Comparison of ENCODE assay signal across 1 cellular context in the genomic region with DNA sequence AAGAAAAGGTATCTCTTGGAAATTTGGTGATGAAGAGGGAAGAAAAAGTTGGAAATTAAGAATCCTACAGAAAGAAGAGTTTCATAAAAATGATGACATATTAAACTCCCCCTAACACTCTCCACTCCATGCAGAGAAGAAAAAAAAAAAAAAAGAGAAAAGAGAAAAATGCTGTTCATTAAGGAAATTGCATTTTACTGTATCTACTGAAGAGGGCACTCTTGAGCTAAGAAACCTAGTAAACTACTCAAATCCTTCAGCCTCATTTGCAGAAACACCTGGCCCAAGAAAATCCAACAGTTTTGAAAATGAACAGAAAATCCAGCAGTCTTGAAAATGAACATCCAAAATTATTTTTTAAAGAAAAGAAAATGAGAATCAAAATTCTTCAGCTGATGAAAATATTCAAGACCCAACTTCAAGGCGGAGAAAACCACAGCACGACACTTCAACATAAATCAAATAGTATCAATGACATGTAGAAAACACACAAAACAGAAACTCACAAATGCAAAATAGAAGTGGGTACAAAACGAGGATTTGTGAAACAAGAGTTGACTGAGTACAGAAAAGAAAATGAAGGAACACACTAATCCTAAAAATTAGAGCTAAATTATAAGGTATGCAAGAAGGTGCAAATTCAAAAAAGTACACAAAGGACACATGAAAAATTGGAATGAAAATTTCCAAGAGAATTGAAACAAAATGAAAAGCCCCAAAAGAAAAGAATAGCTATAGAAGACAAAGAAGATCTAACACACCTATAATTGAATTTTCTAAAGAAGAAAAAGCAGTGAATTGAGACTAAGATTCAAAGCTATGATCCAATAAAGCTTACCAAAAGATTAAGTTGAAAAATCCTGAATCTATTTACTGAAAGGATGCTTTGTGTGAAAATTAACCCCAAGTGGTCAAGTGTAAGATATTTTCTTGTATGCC.
TF ChIP-seq lines count a peak whose summit lies in the region.

No MANE protein-coding gene starts in this region.

TF ChIP-seq in GM23338, 12 proteins besides CTCF, POLR2A, EP300 and RAD21 (continued from another document):
- TF ChIP-seq, protein P1, sequence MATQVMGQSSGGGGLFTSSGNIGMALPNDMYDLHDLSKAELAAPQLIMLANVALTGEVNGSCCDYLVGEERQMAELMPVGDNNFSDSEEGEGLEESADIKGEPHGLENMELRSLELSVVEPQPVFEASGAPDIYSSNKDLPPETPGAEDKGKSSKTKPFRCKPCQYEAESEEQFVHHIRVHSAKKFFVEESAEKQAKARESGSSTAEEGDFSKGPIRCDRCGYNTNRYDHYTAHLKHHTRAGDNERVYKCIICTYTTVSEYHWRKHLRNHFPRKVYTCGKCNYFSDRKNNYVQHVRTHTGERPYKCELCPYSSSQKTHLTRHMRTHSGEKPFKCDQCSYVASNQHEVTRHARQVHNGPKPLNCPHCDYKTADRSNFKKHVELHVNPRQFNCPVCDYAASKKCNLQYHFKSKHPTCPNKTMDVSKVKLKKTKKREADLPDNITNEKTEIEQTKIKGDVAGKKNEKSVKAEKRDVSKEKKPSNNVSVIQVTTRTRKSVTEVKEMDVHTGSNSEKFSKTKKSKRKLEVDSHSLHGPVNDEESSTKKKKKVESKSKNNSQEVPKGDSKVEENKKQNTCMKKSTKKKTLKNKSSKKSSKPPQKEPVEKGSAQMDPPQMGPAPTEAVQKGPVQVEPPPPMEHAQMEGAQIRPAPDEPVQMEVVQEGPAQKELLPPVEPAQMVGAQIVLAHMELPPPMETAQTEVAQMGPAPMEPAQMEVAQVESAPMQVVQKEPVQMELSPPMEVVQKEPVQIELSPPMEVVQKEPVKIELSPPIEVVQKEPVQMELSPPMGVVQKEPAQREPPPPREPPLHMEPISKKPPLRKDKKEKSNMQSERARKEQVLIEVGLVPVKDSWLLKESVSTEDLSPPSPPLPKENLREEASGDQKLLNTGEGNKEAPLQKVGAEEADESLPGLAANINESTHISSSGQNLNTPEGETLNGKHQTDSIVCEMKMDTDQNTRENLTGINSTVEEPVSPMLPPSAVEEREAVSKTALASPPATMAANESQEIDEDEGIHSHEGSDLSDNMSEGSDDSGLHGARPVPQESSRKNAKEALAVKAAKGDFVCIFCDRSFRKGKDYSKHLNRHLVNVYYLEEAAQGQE (IDR thresholded peaks at IDR 0.05; ENCODE audit: unreplicated experiment), result no peak
- TF ChIP-seq NANOG (IDR thresholded peaks at IDR 0.05; ENCODE audit: borderline replicate concordance), result no peak
- no peak for TF ChIP-seq ZNF331 (CRISPR knock-in tag; IDR thresholded peaks at IDR 0.05; ENCODE audit: low read depth)
- TF ChIP-seq, protein P2, sequence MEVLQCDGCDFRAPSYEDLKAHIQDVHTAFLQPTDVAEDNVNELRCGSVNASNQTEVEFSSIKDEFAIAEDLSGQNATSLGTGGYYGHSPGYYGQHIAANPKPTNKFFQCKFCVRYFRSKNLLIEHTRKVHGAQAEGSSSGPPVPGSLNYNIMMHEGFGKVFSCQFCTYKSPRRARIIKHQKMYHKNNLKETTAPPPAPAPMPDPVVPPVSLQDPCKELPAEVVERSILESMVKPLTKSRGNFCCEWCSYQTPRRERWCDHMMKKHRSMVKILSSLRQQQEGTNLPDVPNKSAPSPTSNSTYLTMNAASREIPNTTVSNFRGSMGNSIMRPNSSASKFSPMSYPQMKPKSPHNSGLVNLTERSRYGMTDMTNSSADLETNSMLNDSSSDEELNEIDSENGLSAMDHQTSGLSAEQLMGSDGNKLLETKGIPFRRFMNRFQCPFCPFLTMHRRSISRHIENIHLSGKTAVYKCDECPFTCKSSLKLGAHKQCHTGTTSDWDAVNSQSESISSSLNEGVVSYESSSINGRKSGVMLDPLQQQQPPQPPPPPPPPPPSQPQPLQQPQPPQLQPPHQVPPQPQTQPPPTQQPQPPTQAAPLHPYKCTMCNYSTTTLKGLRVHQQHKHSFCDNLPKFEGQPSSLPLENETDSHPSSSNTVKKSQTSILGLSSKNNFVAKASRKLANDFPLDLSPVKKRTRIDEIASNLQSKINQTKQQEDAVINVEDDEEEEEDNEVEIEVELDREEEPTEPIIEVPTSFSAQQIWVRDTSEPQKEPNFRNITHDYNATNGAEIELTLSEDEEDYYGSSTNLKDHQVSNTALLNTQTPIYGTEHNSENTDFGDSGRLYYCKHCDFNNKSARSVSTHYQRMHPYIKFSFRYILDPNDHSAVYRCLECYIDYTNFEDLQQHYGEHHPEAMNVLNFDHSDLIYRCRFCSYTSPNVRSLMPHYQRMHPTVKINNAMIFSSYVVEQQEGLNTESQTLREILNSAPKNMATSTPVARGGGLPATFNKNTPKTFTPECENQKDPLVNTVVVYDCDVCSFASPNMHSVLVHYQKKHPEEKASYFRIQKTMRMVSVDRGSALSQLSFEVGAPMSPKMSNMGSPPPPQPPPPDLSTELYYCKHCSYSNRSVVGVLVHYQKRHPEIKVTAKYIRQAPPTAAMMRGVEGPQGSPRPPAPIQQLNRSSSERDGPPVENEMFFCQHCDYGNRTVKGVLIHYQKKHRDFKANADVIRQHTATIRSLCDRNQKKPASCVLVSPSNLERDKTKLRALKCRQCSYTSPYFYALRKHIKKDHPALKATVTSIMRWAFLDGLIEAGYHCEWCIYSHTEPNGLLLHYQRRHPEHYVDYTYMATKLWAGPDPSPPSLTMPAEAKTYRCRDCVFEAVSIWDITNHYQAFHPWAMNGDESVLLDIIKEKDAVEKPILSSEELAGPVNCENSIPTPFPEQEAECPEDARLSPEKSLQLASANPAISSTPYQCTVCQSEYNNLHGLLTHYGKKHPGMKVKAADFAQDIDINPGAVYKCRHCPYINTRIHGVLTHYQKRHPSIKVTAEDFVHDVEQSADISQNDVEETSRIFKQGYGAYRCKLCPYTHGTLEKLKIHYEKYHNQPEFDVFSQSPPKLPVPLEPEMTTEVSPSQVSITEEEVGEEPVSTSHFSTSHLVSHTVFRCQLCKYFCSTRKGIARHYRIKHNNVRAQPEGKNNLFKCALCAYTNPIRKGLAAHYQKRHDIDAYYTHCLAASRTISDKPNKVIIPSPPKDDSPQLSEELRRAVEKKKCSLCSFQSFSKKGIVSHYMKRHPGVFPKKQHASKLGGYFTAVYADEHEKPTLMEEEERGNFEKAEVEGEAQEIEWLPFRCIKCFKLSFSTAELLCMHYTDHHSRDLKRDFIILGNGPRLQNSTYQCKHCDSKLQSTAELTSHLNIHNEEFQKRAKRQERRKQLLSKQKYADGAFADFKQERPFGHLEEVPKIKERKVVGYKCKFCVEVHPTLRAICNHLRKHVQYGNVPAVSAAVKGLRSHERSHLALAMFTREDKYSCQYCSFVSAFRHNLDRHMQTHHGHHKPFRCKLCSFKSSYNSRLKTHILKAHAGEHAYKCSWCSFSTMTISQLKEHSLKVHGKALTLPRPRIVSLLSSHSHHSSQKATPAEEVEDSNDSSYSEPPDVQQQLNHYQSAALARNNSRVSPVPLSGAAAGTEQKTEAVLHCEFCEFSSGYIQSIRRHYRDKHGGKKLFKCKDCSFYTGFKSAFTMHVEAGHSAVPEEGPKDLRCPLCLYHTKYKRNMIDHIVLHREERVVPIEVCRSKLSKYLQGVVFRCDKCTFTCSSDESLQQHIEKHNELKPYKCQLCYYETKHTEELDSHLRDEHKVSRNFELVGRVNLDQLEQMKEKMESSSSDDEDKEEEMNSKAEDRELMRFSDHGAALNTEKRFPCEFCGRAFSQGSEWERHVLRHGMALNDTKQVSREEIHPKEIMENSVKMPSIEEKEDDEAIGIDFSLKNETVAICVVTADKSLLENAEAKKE (CRISPR knock-in tag; IDR thresholded peaks at IDR 0.05), result no peak
- TF ChIP-seq, protein P3, sequence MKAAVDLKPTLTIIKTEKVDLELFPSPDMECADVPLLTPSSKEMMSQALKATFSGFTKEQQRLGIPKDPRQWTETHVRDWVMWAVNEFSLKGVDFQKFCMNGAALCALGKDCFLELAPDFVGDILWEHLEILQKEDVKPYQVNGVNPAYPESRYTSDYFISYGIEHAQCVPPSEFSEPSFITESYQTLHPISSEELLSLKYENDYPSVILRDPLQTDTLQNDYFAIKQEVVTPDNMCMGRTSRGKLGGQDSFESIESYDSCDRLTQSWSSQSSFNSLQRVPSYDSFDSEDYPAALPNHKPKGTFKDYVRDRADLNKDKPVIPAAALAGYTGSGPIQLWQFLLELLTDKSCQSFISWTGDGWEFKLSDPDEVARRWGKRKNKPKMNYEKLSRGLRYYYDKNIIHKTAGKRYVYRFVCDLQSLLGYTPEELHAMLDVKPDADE (IDR thresholded peaks at IDR 0.05), result no peak
- no peak for TF ChIP-seq CREB1 (CRISPR knock-in tag; IDR thresholded peaks at IDR 0.05; ENCODE audit: low read depth)
- TF ChIP-seq EZH2phosphoT487 (IDR thresholded peaks at IDR 0.05; ENCODE audit: unreplicated experiment), result no peak
- no peak for TF ChIP-seq STAT1 (IDR thresholded peaks at IDR 0.05; ENCODE audit: unreplicated experiment)
